ENCODE assay signal across 8 cellular contexts in the genomic region with DNA sequence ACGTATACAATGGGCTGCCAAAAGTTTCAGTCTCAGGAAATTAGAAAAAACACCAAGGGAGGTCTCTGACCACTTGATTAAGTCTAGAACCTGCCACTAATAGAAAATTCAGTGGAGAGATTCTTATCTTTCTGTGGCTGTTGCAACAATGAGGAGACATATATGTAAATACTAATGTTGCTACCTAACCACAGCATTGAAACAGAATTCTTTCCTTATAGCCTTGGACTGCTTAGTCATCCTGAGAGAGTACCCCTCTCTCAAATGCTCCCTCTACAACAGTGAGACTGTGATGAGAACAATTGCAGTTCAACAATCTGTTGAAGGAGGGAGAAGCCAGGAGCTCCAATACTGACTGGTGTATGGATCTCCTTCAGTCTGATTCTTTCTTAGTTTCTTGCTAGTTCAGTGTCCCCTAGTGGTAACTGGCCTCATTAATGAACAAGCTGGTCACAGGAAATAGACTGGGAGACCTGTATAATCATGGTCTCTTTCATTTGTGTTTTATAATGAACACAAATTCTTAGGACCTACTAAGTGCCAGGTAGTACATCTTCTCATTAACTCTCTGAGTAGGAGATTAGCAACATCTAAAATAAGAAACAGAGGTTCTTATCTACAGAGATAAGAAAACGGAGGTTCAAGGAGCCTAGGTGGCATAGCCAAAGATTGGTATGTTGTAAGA.
A peak's percentile ranks its signal among the peaks of the same experiment; 100 is the strongest.
DNase-seq lines count a peak whose midpoint lies in the region; ATAC-seq and TF ChIP-seq lines count a peak whose summit lies in the region.

No MANE protein-coding gene starts in this region.

- peaks cover 3% of the 10 kb centered on the region for H3K27me3 Mint-ChIP-seq in brain

- H3K27ac ChIP-seq in skin epidermis = peak overlapping the region in 20 of 21 experiments; percentile 34 to 85 (median 69)

- peaks cover 40% of the 10 kb centered on the region for H3K4me1 Mint-ChIP-seq in brain

- no peaks in the 10 kb centered on the region for H3K36me3 Mint-ChIP-seq in brain

- no peaks in the 10 kb centered on the region for H3K9me3 Mint-ChIP-seq in brain

- DNase-seq in G401 (ENCODE audit: low spot score) = peak; percentile 66
- DNase-seq in NCI-H82 treated with DMSO at 0.1 percent for 48 hours (lab: John Stamatoyannopoulos, UW; ENCODE audit: unreplicated experiment) = peak; percentile 66
- peak; percentile 66 for DNase-seq in iPS-NIHi7 (ENCODE audit: extremely low spot score)
- DNase-seq in T1000 (lab: John Stamatoyannopoulos, UW) = no peak

- peak; percentile 67 for ATAC-seq in GM21381 (IDR thresholded peaks at IDR 0.05; ENCODE audit: unreplicated experiment)
- ATAC-seq in HG03571 (IDR thresholded peaks at IDR 0.05; ENCODE audit: unreplicated experiment) = peak; percentile 67

- peak; percentile 76 to 83 for TF ChIP-seq CTCF in brain (conservative IDR thresholded peaks at IDR 0.05)

- H3K4me3 Mint-ChIP-seq in brain = no peak overlapping the region

- H3K27ac Mint-ChIP-seq in brain = peak overlapping the region in 1 of 5 experiments; percentile 48

- in situ Hi-C loops in G401 (cut with HindIII; ENCODE audit: low sequenced_read_pairs) = no loop called here

- no peak overlapping the region for H3K4me3 ChIP-seq in skin epidermis
